2 cellular contexts compared by ENCODE assay signal in the genomic region with DNA sequence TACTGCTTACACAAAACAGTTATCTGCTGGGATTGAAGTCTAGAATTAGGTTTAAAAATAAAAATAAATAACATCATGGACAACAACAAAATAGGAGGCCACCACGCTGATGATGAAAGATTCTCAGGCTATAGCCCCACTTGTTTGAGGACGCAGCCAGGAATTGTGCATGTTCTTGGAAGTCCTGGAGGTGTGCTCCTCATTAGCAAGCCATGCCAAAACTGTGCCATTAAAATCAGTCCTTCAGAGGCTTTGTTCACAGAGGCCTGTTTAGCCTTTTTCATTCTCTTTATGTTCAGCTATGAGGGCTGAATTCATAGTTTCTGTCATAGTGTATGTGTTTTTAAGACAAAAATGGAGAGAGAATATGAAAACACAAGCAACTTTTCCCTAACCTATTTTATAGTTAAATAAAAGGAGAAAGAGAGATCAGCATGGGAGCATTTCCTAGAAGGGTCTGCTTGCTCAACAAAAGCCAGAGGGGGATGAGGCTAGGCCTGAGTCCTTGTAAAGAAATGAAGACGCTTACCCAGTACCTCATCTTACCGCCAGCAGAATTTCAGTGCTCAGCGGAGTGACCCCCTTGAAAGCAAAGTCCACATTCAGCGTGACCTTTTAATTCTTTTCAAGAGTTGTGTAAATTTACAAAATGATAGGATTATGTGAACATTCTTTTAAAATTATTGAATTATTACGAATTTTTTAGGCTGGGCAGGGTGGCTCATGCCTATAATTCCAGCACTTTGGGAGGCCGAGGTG. TPM values are rescaled to one million over a fixed set of nuclear protein-coding genes. Genes with fewer than 3 reads are reported as not detected.
"Had no signal": no experiment of that assay in that cellular context is flagged by ENCODE, and none has a peak within 500 bp of the region (broad histone marks: within the 10 kb centered on the region; RNA-seq: fewer than 3 reads in every experiment).

No MANE protein-coding gene starts in this region.

RNA-seq across cellular contexts. Expression of a gene that starts 46.2 kb away (rescaled TPM):
- total RNA-seq: H1, H7 had no signal
